ENCODE assay signal across 8 cellular contexts in the genomic region with DNA sequence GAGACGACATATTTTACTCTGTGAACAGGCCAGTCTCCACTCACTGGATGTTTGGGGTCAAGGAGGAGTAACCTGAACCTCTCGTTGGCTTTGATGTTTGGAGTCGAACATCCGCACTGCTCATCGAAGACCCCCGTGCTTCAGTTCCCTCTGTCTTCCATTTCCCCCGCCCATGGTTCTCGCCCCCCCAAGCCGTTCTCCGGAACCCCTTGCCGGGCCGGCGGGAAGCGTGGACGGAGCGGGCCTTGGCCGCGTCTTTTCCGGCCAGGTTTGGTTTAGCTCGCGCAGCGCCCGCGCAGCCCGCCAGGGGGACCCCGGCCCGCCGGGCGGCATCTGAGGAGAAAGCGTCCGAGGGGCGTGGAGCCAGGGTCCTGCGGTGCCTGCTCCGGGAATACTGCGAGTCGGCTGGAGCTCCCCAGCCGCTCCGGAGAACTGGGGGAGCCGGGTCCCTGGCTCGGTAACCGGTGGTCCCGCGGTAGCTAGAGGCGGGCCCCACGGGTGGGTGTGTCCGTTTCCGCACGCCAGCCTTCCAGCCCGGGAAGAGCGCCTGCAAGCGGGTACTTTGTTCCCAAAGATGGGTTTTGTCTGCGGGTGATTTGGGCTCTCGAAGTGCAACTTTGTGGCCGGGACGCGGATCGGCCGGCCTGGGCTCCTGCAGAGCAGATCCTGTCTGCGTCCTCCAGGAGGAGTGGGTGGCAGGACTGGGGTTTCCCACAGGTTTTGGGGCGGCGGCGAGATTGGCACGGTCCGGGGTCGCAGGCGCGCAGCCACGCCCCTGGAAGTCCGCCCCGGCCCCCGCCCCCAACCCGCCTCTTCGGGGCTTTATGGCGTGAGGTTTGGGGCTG. TPM values are rescaled to one million over a fixed set of nuclear protein-coding genes. Genes with fewer than 3 reads are reported as not detected.
DNase-seq lines count a peak whose midpoint lies in the region; ATAC-seq, FAIRE-seq and TF ChIP-seq lines count a peak whose summit lies in the region.

No MANE protein-coding gene starts in this region.

- 8% methylated on average over 12 of the region's 74 CpGs for WGBS in A549 (ENCODE audit: missing lambda C conversion rate)

- POLR2A ChIA-PET in A549 (lab: Yijun Ruan, JAX), result no interaction called here

- ATAC-seq in A549 (peak; percentile 95 to 97), GM19043 (IDR thresholded peaks at IDR 0.05; ENCODE audit: low read depth, unreplicated experiment) (peak; percentile 59), HG03565 (IDR thresholded peaks at IDR 0.05; ENCODE audit: unreplicated experiment) (peak; percentile 47), left colon (peak; percentile 70), GM18867 (IDR thresholded peaks at IDR 0.05; ENCODE audit: unreplicated experiment) (no peak)

- FAIRE-seq in A549 (lab: Jason Lieb, UNC), result no peak

- TF ChIP-seq RAD21 in A549 (conservative IDR thresholded peaks at IDR 0.05 in 1 of 2, IDR thresholded peaks at IDR 0.05 in 1 of 2), result peak; percentile 17 to 41; a peak in 3 of 5 replicates

- peaks cover 4% of the 10 kb centered on the region for H3K27me3 Mint-ChIP-seq in chondrocyte (ENCODE audit: low read depth)

- H3K36me3 Mint-ChIP-seq in chondrocyte (ENCODE audit: low read depth), result peaks cover 3% of the 10 kb centered on the region

- peaks cover 7% of the 10 kb centered on the region for H3K27me3 ChIP-seq in WERI-Rb-1 (ENCODE audit: insufficient read depth, low read depth, severe bottlenecking)

- peak overlapping the region; percentile 74 for H3K4me3 Mint-ChIP-seq in chondrocyte (ENCODE audit: unreplicated experiment)

- H3K9me3 ChIP-seq in A549 (no peaks in the 10 kb centered on the region), WERI-Rb-1 (ENCODE audit: severe bottlenecking) (no peaks in the 10 kb centered on the region)

- intact Hi-C loops in left colon (cut with DNase I, micrococcal nuclease), result no loop called here

- CTCF ChIA-PET in A549 (lab: Yijun Ruan, JAX), result interaction anchor here (0.6 to 1.6 kb wide), 9 partner anchors 9 to 866 kb away, joined by 3 to 7 read pairs (median 4); no protein-coding TSS in a partner anchor

- peaks cover 13% of the 10 kb centered on the region for H3K4me1 Mint-ChIP-seq in chondrocyte (ENCODE audit: low read depth)

- peaks cover 2% of the 10 kb centered on the region for H3K9me3 Mint-ChIP-seq in chondrocyte (ENCODE audit: low read depth)

- peak overlapping the region; percentile 89 for H3K4me2 ChIP-seq in A549

- no peaks in the 10 kb centered on the region for H3K36me3 ChIP-seq in WERI-Rb-1

- H3K27ac ChIP-seq in A549 (peak overlapping the region in 1 of 2 experiments; percentile 42; a peak in 1 of 6 replicates), WERI-Rb-1 (no peak overlapping the region)

- H3K4me1 ChIP-seq in A549, result 0 out of 3 replicates have a peak, but pooled peaks cover 2% of the 10 kb centered on the region

- H3K27ac Mint-ChIP-seq in chondrocyte (ENCODE audit: unreplicated experiment), result no peak overlapping the region

- DNase-seq in A549 (ENCODE audit: low read depth in 1 of 2, low spot score in 1 of 2) (peak; percentile 12 to 27), WERI-Rb-1 (peak; percentile 83), chondrocyte (ENCODE audit: low spot score) (peak; percentile 91), left colon (peak; percentile 38 to 76)
- DNase-seq in stimulated activated CD4-positive, alpha-beta T cell treated with anti-CD3 and anti-CD28 coated beads, Interleukin-2, amount 100 ng/mL, for 48 hours, result peak; percentile 58 to 59

- no peak for TF ChIP-seq POLR2A in A549 (IDR thresholded peaks at IDR 0.05; ENCODE audit: low read length)

- TF ChIP-seq CTCF in A549 (IDR thresholded peaks at IDR 0.05) (peak; percentile 49), WERI-Rb-1 (IDR thresholded peaks at IDR 0.05; ENCODE audit: low read depth, low read length) (peak; percentile 87), chondrocyte (IDR thresholded peaks at IDR 0.05) (peak; percentile 88)

- peak overlapping the region; percentile 46 for H3K4me3 ChIP-seq in A549
- peak overlapping the region; percentile 55 for H3K4me3 ChIP-seq in WERI-Rb-1 (ENCODE audit: low read depth, low read length)

- TF ChIP-seq EP300 in A549 (IDR thresholded peaks at IDR 0.05), result no peak

TF ChIP-seq in A549, 52 proteins besides CTCF, POLR2A, EP300 and RAD21:
- TF ChIP-seq SMC3 (IDR thresholded peaks at IDR 0.05), result peak; percentile 64
- TF ChIP-seq GATA3 (IDR thresholded peaks at IDR 0.05; ENCODE audit: borderline replicate concordance), result no peak

RNA-seq across cellular contexts. Expression of a gene that starts 0.4 kb away (rescaled TPM):
- polyA plus RNA-seq in A549 (2011; rRNA removed) (0.03 TPM in 1 of 2 replicates, not detected in the other), A549 (2017; fragmentation: RNase III; extraction: RNeasy Plus Mini Kit Qiagen cat#74134 plus additional on column Dnase treatment) (not detected in 3 replicates)
- not detected in 2 replicates for polyA plus RNA-seq in A549 (2012; cell fraction: cytosol; rRNA removed)
- polyA plus RNA-seq in A549 (2012; cell fraction: nucleus; rRNA removed), result not detected in 2 replicates
- polyA minus RNA-seq in A549 (2011; rRNA and poly(A)+ RNA removed), result not detected in 2 replicates
- total RNA-seq in chondrocyte (6.8 to 12.4 TPM (median 7.1 TPM) in 3 replicates), left colon (10 to 100 TPM; 24.6 to 26.9 TPM)

Comparison
In these comparisons a context has a peak if more than half of its experiments do, and no peak if none do; other contexts are left out.
1. DNase-seq: peak in every context shown above with its lines; median percentile 91 in chondrocyte; 83 in WERI-Rb-1; 58 in stimulated activated CD4-positive, alpha-beta T cell treated with anti-CD3 and anti-CD28 coated beads, Interleukin-2, amount 100 ng/mL, for 48 hours; 57 in left colon; 20 in A549.